In genomic region chr4:102439835-102440234, GRCh38 we compare ENCODE assay signal across 10 cellular contexts.
DNase-seq lines count a peak whose midpoint lies in the region; ATAC-seq lines count a peak whose summit lies in the region.
"Had no signal": no experiment of that assay in that cellular context is flagged by ENCODE, and none has a peak within 500 bp of the region (broad histone marks: within the 10 kb centered on the region; RNA-seq: fewer than 3 reads in every experiment).

No MANE protein-coding gene starts in this region.

- no peak overlapping the region for H3K27ac ChIP-seq in mesenchymal stem cell (ENCODE audit: low read length, poor library complexity, severe bottlenecking)

- intact Hi-C loops in activated CD4-positive, alpha-beta memory T cell treated with anti-CD3 and anti-CD28 coated beads for 36 hours (cut with micrococcal nuclease): no loop called here

- no peak overlapping the region for H3K14ac ChIP-seq in mesenchymal stem cell (ENCODE audit: low read length in 2 of 2)

- H3K9ac ChIP-seq in mesenchymal stem cell (ENCODE audit: low read length): peak overlapping the region; percentile 91
- H3K9ac ChIP-seq: BLaER1 treated with 17β-estradiol and CSF1 and Interleukin-3, amounts not matched to agents 10 nM and 100 nM had no signal

- no peak for ATAC-seq in HG03025 (IDR thresholded peaks at IDR 0.05; ENCODE audit: low FRiP score, unreplicated experiment)
- ATAC-seq: natural killer cell treated with Interleukin-12 subunit alpha and Interleukin-12 subunit beta and Interleukin-15 and Interleukin-18, amount 100 ng/mL, for 72 hours had no signal

- CTCF ChIA-PET in activated CD4-positive, alpha-beta memory T cell treated with anti-CD3 and anti-CD28 coated beads for 36 hours (lab: Charles Lee): interaction anchor here (1.2 kb wide), 1 partner anchor 9 kb away, joined by 3 read pairs; no protein-coding TSS in a partner anchor

- H2BK120ac ChIP-seq in mesenchymal stem cell (ENCODE audit: low read depth, low read length): no peak overlapping the region

- H3K4me3 ChIP-seq in mesenchymal stem cell (ENCODE audit: insufficient read depth in 1 of 2, low read depth in 1 of 2, low read length in 2 of 2): no peak overlapping the region
- H3K4me3 ChIP-seq: BLaER1 treated with 17β-estradiol and CSF1 and Interleukin-3, amounts not matched to agents 10 nM and 100 nM had no signal

- H4K8ac ChIP-seq in mesenchymal stem cell (ENCODE audit: low read length): no peak overlapping the region

- H3K9me3 Mint-ChIP-seq in activated CD4-positive, alpha-beta memory T cell treated with anti-CD3 and anti-CD28 coated beads for 36 hours: no peaks in the 10 kb centered on the region
- H3K9me3 Mint-ChIP-seq: natural killer cell treated with Interleukin-12 subunit alpha and Interleukin-12 subunit beta and Interleukin-15 and Interleukin-18, amount 100 ng/mL, for 72 hours had no signal

- no peak overlapping the region for H2AFZ ChIP-seq in mesenchymal stem cell (ENCODE audit: low read depth, low read length)

- H3K36me3 ChIP-seq in mesenchymal stem cell (ENCODE audit: control insufficient read depth in 1 of 2, insufficient read depth in 2 of 2, low read depth in 1 of 2, low read length in 2 of 2): no peaks in the 10 kb centered on the region
- H3K36me3 ChIP-seq: BLaER1 treated with 17β-estradiol and CSF1 and Interleukin-3, amounts not matched to agents 10 nM and 100 nM had no signal

- no peak overlapping the region for H4K91ac ChIP-seq in mesenchymal stem cell (ENCODE audit: low read length)

- no peak overlapping the region for H3K4me3 Mint-ChIP-seq in activated CD4-positive, alpha-beta memory T cell treated with anti-CD3 and anti-CD28 coated beads for 36 hours
- H3K4me3 Mint-ChIP-seq: natural killer cell treated with Interleukin-12 subunit alpha and Interleukin-12 subunit beta and Interleukin-15 and Interleukin-18, amount 100 ng/mL, for 72 hours had no signal

- no peaks in the 10 kb centered on the region for H3K4me1 Mint-ChIP-seq in activated CD4-positive, alpha-beta memory T cell treated with anti-CD3 and anti-CD28 coated beads for 36 hours (ENCODE audit: low read depth)

- DNase-seq in A172 (ENCODE audit: low spot score): peak; percentile 41
- peak; percentile 64 for DNase-seq in LHCN-M2 (ENCODE audit: low read depth)
- peak; percentile 40 for DNase-seq in epidermal melanocyte (ENCODE audit: insufficient read length, low spot score)
- DNase-seq in mesenchymal stem cell: peak; percentile 89
- DNase-seq in NCI-H1694 (lab: John Stamatoyannopoulos, UW): no peak
- no peak for DNase-seq in activated CD4-positive, alpha-beta T cell treated with anti-CD3 and anti-CD28 coated beads, Interleukin-2, amount 50 U/mL, for 1 hour
- no peak for DNase-seq in activated CD4-positive, alpha-beta memory T cell treated with anti-CD3 and anti-CD28 coated beads for 36 hours

- no peak overlapping the region for H2BK5ac ChIP-seq in mesenchymal stem cell (ENCODE audit: low read depth, low read length, poor library complexity, severe bottlenecking)

- no peak overlapping the region for H3K4me2 ChIP-seq in mesenchymal stem cell (ENCODE audit: low read length, poor library complexity, severe bottlenecking)

- no peaks in the 10 kb centered on the region for H3K4me1 ChIP-seq in mesenchymal stem cell (ENCODE audit: control insufficient read depth, insufficient read depth, low read depth, low read length)

- H3K23ac ChIP-seq in mesenchymal stem cell (ENCODE audit: low read length in 2 of 2): no peak overlapping the region

- no peak overlapping the region for H2BK12ac ChIP-seq in mesenchymal stem cell (ENCODE audit: low read length in 2 of 2)

- H3K4ac ChIP-seq in mesenchymal stem cell (ENCODE audit: low read depth in 1 of 2, low read length in 2 of 2): no peak overlapping the region

- no peak overlapping the region for H3K18ac ChIP-seq in mesenchymal stem cell (ENCODE audit: low read depth in 1 of 2, low read length in 2 of 2)

- no peaks in the 10 kb centered on the region for H3K9me3 ChIP-seq in mesenchymal stem cell (ENCODE audit: control insufficient read depth, low read length)

- H3K79me1 ChIP-seq in mesenchymal stem cell (replicated peaks; ENCODE audit: low read length, poor library complexity, severe bottlenecking): no peaks in the 10 kb centered on the region

- POLR2A ChIA-PET in activated CD4-positive, alpha-beta memory T cell treated with anti-CD3 and anti-CD28 coated beads for 36 hours (lab: Charles Lee): no interaction called here

- H2AK5ac ChIP-seq in mesenchymal stem cell (ENCODE audit: low read length, severe bottlenecking): no peak overlapping the region

- no peak overlapping the region for H2BK15ac ChIP-seq in mesenchymal stem cell (ENCODE audit: low read depth, poor library complexity, severe bottlenecking)

- H3K36me3 Mint-ChIP-seq in activated CD4-positive, alpha-beta memory T cell treated with anti-CD3 and anti-CD28 coated beads for 36 hours: no peaks in the 10 kb centered on the region
- H3K36me3 Mint-ChIP-seq: natural killer cell treated with Interleukin-12 subunit alpha and Interleukin-12 subunit beta and Interleukin-15 and Interleukin-18, amount 100 ng/mL, for 72 hours had no signal

- no peaks in the 10 kb centered on the region for H3K27me3 ChIP-seq in mesenchymal stem cell (ENCODE audit: control insufficient read depth in 1 of 2, insufficient read depth in 1 of 2, low read length in 2 of 2)
- H3K27me3 ChIP-seq: BLaER1 treated with 17β-estradiol and CSF1 and Interleukin-3, amounts not matched to agents 10 nM and 100 nM had no signal

- H3K27me3 Mint-ChIP-seq in activated CD4-positive, alpha-beta memory T cell treated with anti-CD3 and anti-CD28 coated beads for 36 hours: no peaks in the 10 kb centered on the region

- H3K27ac Mint-ChIP-seq in activated CD4-positive, alpha-beta memory T cell treated with anti-CD3 and anti-CD28 coated beads for 36 hours: no peak overlapping the region
- H3K27ac Mint-ChIP-seq: natural killer cell treated with Interleukin-12 subunit alpha and Interleukin-12 subunit beta and Interleukin-15 and Interleukin-18, amount 100 ng/mL, for 72 hours had no signal

Comparison
In these comparisons a context has a peak if more than half of its experiments do, and no peak if none do; other contexts are left out.
1. DNase-seq: peak in A172 (single experiment), LHCN-M2 (single experiment), epidermal melanocyte (single experiment) and mesenchymal stem cell (single experiment); none in NCI-H1694 (single experiment), activated CD4-positive, alpha-beta T cell treated with anti-CD3 and anti-CD28 coated beads, Interleukin-2, amount 50 U/mL, for 1 hour (single experiment) and activated CD4-positive, alpha-beta memory T cell treated with anti-CD3 and anti-CD28 coated beads for 36 hours (single experiment).